Comparison of ENCODE assay signal across 9 cellular contexts in the genomic region with DNA sequence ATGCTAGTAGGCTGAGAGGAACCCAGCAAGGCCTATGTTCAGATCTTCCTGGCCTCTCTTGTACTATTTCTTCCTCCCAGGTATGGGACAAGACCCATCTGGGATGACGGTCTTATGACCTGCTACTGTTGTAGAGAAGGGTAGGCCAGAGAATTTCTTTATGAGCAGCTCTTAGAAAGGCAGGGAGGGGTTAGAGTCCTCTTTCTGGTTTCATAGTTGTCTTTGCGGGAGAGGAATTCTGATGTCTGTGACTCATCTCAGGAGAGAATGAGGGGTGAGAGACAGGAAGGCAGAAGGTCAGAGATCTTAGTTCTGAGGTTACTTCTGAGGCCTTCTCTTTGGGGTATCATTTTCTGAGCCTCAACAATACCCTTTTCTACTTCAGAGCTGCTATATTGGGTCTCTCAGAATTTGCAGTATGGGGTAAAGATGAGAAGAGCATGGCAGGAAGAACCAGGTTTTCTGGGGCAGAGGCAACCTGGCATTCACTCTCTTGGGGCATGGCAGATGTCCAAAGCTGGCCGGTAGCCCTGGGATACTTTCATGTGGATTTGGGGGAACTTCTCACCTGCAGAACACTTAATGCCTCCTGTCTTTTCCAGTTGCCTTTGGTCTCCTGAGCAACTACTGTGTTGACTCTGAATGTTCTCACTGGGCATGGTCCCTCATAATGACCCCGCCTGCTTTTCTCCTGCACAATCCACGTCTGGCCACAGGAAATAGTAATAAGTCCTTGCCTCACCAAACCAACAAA.
DNase-seq lines count a peak whose midpoint lies in the region; ATAC-seq and TF ChIP-seq lines count a peak whose summit lies in the region.
"Had no signal": no experiment of that assay in that cellular context is flagged by ENCODE, and none has a peak within 500 bp of the region (broad histone marks: within the 10 kb centered on the region; RNA-seq: fewer than 3 reads in every experiment).

No MANE protein-coding gene starts in this region.

- TF ChIP-seq CTCF in choroid plexus epithelial cell (conservative IDR thresholded peaks at IDR 0.05; ENCODE audit: low read depth, low read length) (no peak), stomach (IDR thresholded peaks at IDR 0.05) (no peak)

- H3K27ac ChIP-seq in stomach = no peak overlapping the region
- H3K27ac ChIP-seq: BLaER1 had no signal

- peaks cover 28% of the 10 kb centered on the region for H3K36me3 Mint-ChIP-seq in activated naive CD8-positive, alpha-beta T cell treated with anti-CD3 and anti-CD28 coated beads, Interleukin-2, amount 10 ng/mL, durations not matched to agents 7 days and 5 days
- peaks cover 23% of the 10 kb centered on the region for H3K36me3 Mint-ChIP-seq in activated naive CD8-positive, alpha-beta T cell treated with anti-CD3 and anti-CD28 coated beads for 36 hours

- 79 to 87% (median 83%) methylated on average over 5 of the region's 5 CpGs for WGBS in stomach, 5 donors

- peaks cover 13% of the 10 kb centered on the region for H3K9me3 Mint-ChIP-seq in activated naive CD8-positive, alpha-beta T cell treated with anti-CD3 and anti-CD28 coated beads, Interleukin-2, amount 10 ng/mL, durations not matched to agents 7 days and 5 days
- H3K9me3 Mint-ChIP-seq in activated naive CD8-positive, alpha-beta T cell treated with anti-CD3 and anti-CD28 coated beads for 36 hours = peaks cover 1% of the 10 kb centered on the region

- H3K9me3 ChIP-seq in stomach = no peaks in the 10 kb centered on the region
- H3K9me3 ChIP-seq: BLaER1 had no signal

- no peak for TF ChIP-seq EP300 in stomach (IDR thresholded peaks at IDR 0.05)

- no peaks in the 10 kb centered on the region for H3K27me3 Mint-ChIP-seq in activated naive CD8-positive, alpha-beta T cell treated with anti-CD3 and anti-CD28 coated beads, Interleukin-2, amount 10 ng/mL, durations not matched to agents 7 days and 5 days
- no peaks in the 10 kb centered on the region for H3K27me3 Mint-ChIP-seq in activated naive CD8-positive, alpha-beta T cell treated with anti-CD3 and anti-CD28 coated beads for 36 hours

- no peaks in the 10 kb centered on the region for H3K4me1 ChIP-seq in stomach
- H3K4me1 ChIP-seq: BLaER1 had no signal

- no peaks in the 10 kb centered on the region for H3K27me3 ChIP-seq in stomach
- H3K27me3 ChIP-seq: BLaER1 had no signal

- DNase-seq in activated naive CD8-positive, alpha-beta T cell treated with anti-CD3 and anti-CD28 coated beads, Interleukin-2, amount 10 ng/mL, durations not matched to agents 7 days and 5 days = no peak
- DNase-seq in activated naive CD8-positive, alpha-beta T cell treated with anti-CD3 and anti-CD28 coated beads for 36 hours = no peak
- DNase-seq in choroid plexus epithelial cell (ENCODE audit: low read depth) = peak; percentile 87
- no peak for DNase-seq in DMS79 treated with DMSO at 0.1 percent for 48 hours (lab: John Stamatoyannopoulos, UW)
- no peak for DNase-seq in DMS153 treated with DMSO at 0.1 percent for 48 hours (lab: John Stamatoyannopoulos, UW; ENCODE audit: unreplicated experiment)
- no peak for DNase-seq in stomach
- DNase-seq in mucosa of gallbladder (ENCODE audit: low spot score) = no peak

- H3K4me1 Mint-ChIP-seq in activated naive CD8-positive, alpha-beta T cell treated with anti-CD3 and anti-CD28 coated beads, Interleukin-2, amount 10 ng/mL, durations not matched to agents 7 days and 5 days = peaks cover 32% of the 10 kb centered on the region
- peaks cover 18% of the 10 kb centered on the region for H3K4me1 Mint-ChIP-seq in activated naive CD8-positive, alpha-beta T cell treated with anti-CD3 and anti-CD28 coated beads for 36 hours

- POLR2A ChIA-PET in activated naive CD8-positive, alpha-beta T cell treated with anti-CD3 and anti-CD28 coated beads, Interleukin-2, amount 10 ng/mL, durations not matched to agents 7 days and 5 days (lab: Charles Lee) = no interaction called here

- TF ChIP-seq POLR2A in stomach (IDR thresholded peaks at IDR 0.05) = no peak

- H3K36me3 ChIP-seq in stomach = peaks cover 0 to 48% (median 32%) of the 10 kb centered on the region in 4 donors
- H3K36me3 ChIP-seq: BLaER1 had no signal

- peak overlapping the region; percentile 60 for H3K27ac Mint-ChIP-seq in activated naive CD8-positive, alpha-beta T cell treated with anti-CD3 and anti-CD28 coated beads, Interleukin-2, amount 10 ng/mL, durations not matched to agents 7 days and 5 days
- H3K27ac Mint-ChIP-seq in activated naive CD8-positive, alpha-beta T cell treated with anti-CD3 and anti-CD28 coated beads for 36 hours = no peak overlapping the region

- ATAC-seq in activated naive CD8-positive, alpha-beta T cell treated with anti-CD3 and anti-CD28 coated beads, Interleukin-2, amount 10 ng/mL, durations not matched to agents 7 days and 5 days (ENCODE audit: low read depth) = peak; percentile 64
- peak; percentile 76 for ATAC-seq in HG03159 (IDR thresholded peaks at IDR 0.05; ENCODE audit: unreplicated experiment)

- H3K4me3 ChIP-seq in choroid plexus epithelial cell (ENCODE audit: low read depth, low read length) = no peak overlapping the region
- H3K4me3 ChIP-seq in stomach = no peak overlapping the region
- H3K4me3 ChIP-seq: BLaER1 had no signal

- peak overlapping the region; percentile 17 for H3K4me3 Mint-ChIP-seq in activated naive CD8-positive, alpha-beta T cell treated with anti-CD3 and anti-CD28 coated beads, Interleukin-2, amount 10 ng/mL, durations not matched to agents 7 days and 5 days
- H3K4me3 Mint-ChIP-seq in activated naive CD8-positive, alpha-beta T cell treated with anti-CD3 and anti-CD28 coated beads for 36 hours = no peak overlapping the region

- intact Hi-C loops in stomach (cut with DNase I; ENCODE audit: low total_unique reads) = no loop called here
